1 cellular context compared by ENCODE assay signal in the genomic region with DNA sequence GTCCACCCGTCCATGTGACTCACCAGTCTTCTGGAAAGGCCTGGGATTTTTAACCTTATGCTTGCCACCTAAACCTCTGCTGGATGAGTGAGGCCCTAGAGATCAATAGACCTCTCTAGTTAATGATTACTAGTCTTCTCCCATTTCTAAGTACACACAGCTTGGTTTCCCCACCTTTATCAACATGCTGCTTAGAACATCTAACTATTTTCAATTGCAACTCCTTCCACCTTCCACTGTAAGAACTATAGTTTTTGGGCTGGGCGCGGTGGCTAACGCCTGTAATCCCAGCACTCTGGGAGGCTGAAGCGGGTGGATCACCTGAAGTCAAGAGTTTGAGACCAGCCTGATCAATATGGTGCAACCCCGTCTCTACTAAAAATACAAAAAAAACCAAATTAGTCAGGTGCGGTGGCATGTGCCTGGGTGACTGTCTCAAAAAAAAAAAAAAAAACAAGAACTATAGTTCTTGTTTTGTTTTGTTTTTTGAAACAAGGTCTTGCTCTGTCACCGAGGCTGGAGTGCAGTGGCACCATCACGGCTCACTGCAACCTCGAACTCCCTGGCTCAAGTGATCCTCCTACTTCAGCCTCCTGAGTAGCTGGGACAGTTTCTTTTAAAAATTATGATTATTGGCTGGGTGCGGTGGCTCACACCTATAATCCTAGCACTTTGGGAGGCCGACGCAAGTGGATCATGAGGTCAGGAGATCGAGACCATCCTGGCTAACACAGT.
TF ChIP-seq lines count a peak whose summit lies in the region.

No MANE protein-coding gene starts in this region.

TF ChIP-seq in HepG2, 621 proteins besides CTCF, POLR2A, EP300 and RAD21 (continued from another document and continues in another):
- TF ChIP-seq ZBTB49 (CRISPR knock-in tag; IDR thresholded peaks at IDR 0.05; ENCODE audit: borderline replicate concordance) (no peak), MED8 (CRISPR knock-in tag; IDR thresholded peaks at IDR 0.05; ENCODE audit: insufficient replicate concordance) (peak; percentile 53), ZUFSP (CRISPR knock-in tag; IDR thresholded peaks at IDR 0.05; ENCODE audit: borderline replicate concordance) (no peak), ADNP (CRISPR knock-in tag; IDR thresholded peaks at IDR 0.05) (no peak), ZNF674 (CRISPR knock-in tag; IDR thresholded peaks at IDR 0.05; ENCODE audit: low read depth) (no peak), REXO4 (CRISPR knock-in tag; IDR thresholded peaks at IDR 0.05; ENCODE audit: borderline replicate concordance) (no peak), FOXO1 (CRISPR knock-in tag; IDR thresholded peaks at IDR 0.05) (no peak; the same call in 1 of the 2 replicates), ZNF367 (CRISPR knock-in tag; IDR thresholded peaks at IDR 0.05; ENCODE audit: borderline replicate concordance) (no peak), RBM22 (optimal IDR thresholded peaks at IDR 0.05; ENCODE audit: low read length) (no peak), ZNF737 (CRISPR knock-in tag; IDR thresholded peaks at IDR 0.05; ENCODE audit: borderline replicate concordance) (no peak), ELF3 (CRISPR knock-in tag; IDR thresholded peaks at IDR 0.05) (peak; percentile 70; the same call in 1 of the 2 replicates), ZNF580 (CRISPR knock-in tag; IDR thresholded peaks at IDR 0.05; ENCODE audit: borderline replicate concordance, low read depth) (no peak), FOXA3 (CRISPR knock-in tag; IDR thresholded peaks at IDR 0.05) (peak; percentile 95), CHD4 (IDR thresholded peaks at IDR 0.05; ENCODE audit: borderline replicate concordance, low read length) (peak; percentile 34; the same call in 1 of the 2 replicates), NPAS2 (CRISPR knock-in tag; IDR thresholded peaks at IDR 0.05; ENCODE audit: borderline replicate concordance) (no peak), DZIP1 (CRISPR knock-in tag; IDR thresholded peaks at IDR 0.05) (no peak), ZNF350 (CRISPR knock-in tag; IDR thresholded peaks at IDR 0.05; ENCODE audit: borderline replicate concordance, low read depth) (peak; percentile 49; the same call in 1 of the 2 replicates), ZMYM2 (CRISPR knock-in tag; IDR thresholded peaks at IDR 0.05) (no peak), DR1 (CRISPR knock-in tag; IDR thresholded peaks at IDR 0.05) (0 out of 2 replicates have a peak, but pooled peaks have one; percentile 51), ZNF672 (CRISPR knock-in tag; IDR thresholded peaks at IDR 0.05) (no peak), KLF11 (CRISPR knock-in tag; IDR thresholded peaks at IDR 0.05) (no peak), MAFK (conservative IDR thresholded peaks at IDR 0.05 in 1 of 2, IDR thresholded peaks at IDR 0.05 in 1 of 2; ENCODE audit: low read length in 2 of 2) (no peak), RCOR2 (CRISPR knock-in tag; IDR thresholded peaks at IDR 0.05) (peak; percentile 71), ZNF33A (CRISPR knock-in tag; IDR thresholded peaks at IDR 0.05; ENCODE audit: borderline replicate concordance) (peak; percentile 65; the same call in 1 of the 2 replicates), SYNCRIP (IDR thresholded peaks at IDR 0.05; ENCODE audit: insufficient read depth, low read depth, low read length) (no peak), BRF2 (CRISPR knock-in tag; IDR thresholded peaks at IDR 0.05) (no peak), HMGXB4 (CRISPR knock-in tag; IDR thresholded peaks at IDR 0.05; ENCODE audit: borderline replicate concordance in 1 of 2, low read depth in 1 of 2) (no peak; a peak in 1 of 4 replicates), SP1 (IDR thresholded peaks at IDR 0.05) (no peak), SP1 (CRISPR knock-in tag; IDR thresholded peaks at IDR 0.05) (no peak), GZF1 (CRISPR knock-in tag; IDR thresholded peaks at IDR 0.05) (no peak), FOXC1 (CRISPR knock-in tag; IDR thresholded peaks at IDR 0.05; ENCODE audit: borderline replicate concordance) (no peak), PTBP1 (IDR thresholded peaks at IDR 0.05; ENCODE audit: low read depth, low read length, poor library complexity, severe bottlenecking) (no peak), MTF2 (CRISPR knock-in tag; IDR thresholded peaks at IDR 0.05; ENCODE audit: borderline replicate concordance) (no peak), ZNF816 (CRISPR knock-in tag; IDR thresholded peaks at IDR 0.05; ENCODE audit: borderline replicate concordance) (peak; percentile 81), SRSF1 (optimal IDR thresholded peaks at IDR 0.05; ENCODE audit: low read depth, low read length) (no peak), PRMT3 (CRISPR knock-in tag; IDR thresholded peaks at IDR 0.05; ENCODE audit: borderline replicate concordance, low read depth) (no peak), KAT8 (CRISPR knock-in tag; IDR thresholded peaks at IDR 0.05) (no peak; the same call in 1 of the 2 replicates), ZNF563 (CRISPR knock-in tag; IDR thresholded peaks at IDR 0.05) (no peak), HOXA3 (CRISPR knock-in tag; IDR thresholded peaks at IDR 0.05) (peak; percentile 33; the same call in 1 of the 2 replicates), MIXL1 (CRISPR knock-in tag; IDR thresholded peaks at IDR 0.05) (peak; percentile 92), SMARCE1 (IDR thresholded peaks at IDR 0.05; ENCODE audit: borderline replicate concordance) (no peak), ZNF598 (CRISPR knock-in tag; IDR thresholded peaks at IDR 0.05; ENCODE audit: borderline replicate concordance) (no peak), ZSCAN31 (CRISPR knock-in tag; IDR thresholded peaks at IDR 0.05; ENCODE audit: low read depth) (no peak), ELF1 (CRISPR knock-in tag; IDR thresholded peaks at IDR 0.05) (no peak)
- TF ChIP-seq, protein P1, sequence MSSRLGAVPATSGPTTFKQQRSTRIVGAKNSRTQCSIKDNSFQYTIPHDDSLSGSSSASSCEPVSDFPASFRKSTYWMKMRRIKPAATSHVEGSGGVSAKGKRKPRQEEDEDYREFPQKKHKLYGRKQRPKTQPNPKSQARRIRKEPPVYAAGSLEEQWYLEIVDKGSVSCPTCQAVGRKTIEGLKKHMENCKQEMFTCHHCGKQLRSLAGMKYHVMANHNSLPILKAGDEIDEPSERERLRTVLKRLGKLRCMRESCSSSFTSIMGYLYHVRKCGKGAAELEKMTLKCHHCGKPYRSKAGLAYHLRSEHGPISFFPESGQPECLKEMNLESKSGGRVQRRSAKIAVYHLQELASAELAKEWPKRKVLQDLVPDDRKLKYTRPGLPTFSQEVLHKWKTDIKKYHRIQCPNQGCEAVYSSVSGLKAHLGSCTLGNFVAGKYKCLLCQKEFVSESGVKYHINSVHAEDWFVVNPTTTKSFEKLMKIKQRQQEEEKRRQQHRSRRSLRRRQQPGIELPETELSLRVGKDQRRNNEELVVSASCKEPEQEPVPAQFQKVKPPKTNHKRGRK (CRISPR knock-in tag; IDR thresholded peaks at IDR 0.05), result no peak
- TF ChIP-seq, protein P2, sequence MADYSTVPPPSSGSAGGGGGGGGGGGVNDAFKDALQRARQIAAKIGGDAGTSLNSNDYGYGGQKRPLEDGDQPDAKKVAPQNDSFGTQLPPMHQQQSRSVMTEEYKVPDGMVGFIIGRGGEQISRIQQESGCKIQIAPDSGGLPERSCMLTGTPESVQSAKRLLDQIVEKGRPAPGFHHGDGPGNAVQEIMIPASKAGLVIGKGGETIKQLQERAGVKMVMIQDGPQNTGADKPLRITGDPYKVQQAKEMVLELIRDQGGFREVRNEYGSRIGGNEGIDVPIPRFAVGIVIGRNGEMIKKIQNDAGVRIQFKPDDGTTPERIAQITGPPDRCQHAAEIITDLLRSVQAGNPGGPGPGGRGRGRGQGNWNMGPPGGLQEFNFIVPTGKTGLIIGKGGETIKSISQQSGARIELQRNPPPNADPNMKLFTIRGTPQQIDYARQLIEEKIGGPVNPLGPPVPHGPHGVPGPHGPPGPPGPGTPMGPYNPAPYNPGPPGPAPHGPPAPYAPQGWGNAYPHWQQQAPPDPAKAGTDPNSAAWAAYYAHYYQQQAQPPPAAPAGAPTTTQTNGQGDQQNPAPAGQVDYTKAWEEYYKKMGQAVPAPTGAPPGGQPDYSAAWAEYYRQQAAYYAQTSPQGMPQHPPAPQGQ (CRISPR knock-in tag; IDR thresholded peaks at IDR 0.05; ENCODE audit: borderline replicate concordance), result no peak
- TF ChIP-seq, protein P3, sequence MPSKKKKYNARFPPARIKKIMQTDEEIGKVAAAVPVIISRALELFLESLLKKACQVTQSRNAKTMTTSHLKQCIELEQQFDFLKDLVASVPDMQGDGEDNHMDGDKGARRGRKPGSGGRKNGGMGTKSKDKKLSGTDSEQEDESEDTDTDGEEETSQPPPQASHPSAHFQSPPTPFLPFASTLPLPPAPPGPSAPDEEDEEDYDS (CRISPR knock-in tag; IDR thresholded peaks at IDR 0.05), result peak; percentile 93
- TF ChIP-seq, protein P4, sequence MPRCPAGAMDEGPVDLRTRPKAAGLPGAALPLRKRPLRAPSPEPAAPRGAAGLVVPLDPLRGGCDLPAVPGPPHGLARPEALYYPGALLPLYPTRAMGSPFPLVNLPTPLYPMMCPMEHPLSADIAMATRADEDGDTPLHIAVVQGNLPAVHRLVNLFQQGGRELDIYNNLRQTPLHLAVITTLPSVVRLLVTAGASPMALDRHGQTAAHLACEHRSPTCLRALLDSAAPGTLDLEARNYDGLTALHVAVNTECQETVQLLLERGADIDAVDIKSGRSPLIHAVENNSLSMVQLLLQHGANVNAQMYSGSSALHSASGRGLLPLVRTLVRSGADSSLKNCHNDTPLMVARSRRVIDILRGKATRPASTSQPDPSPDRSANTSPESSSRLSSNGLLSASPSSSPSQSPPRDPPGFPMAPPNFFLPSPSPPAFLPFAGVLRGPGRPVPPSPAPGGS (CRISPR knock-in tag; IDR thresholded peaks at IDR 0.05), result no peak
